8 cellular contexts compared by ENCODE assay signal in the genomic region with DNA sequence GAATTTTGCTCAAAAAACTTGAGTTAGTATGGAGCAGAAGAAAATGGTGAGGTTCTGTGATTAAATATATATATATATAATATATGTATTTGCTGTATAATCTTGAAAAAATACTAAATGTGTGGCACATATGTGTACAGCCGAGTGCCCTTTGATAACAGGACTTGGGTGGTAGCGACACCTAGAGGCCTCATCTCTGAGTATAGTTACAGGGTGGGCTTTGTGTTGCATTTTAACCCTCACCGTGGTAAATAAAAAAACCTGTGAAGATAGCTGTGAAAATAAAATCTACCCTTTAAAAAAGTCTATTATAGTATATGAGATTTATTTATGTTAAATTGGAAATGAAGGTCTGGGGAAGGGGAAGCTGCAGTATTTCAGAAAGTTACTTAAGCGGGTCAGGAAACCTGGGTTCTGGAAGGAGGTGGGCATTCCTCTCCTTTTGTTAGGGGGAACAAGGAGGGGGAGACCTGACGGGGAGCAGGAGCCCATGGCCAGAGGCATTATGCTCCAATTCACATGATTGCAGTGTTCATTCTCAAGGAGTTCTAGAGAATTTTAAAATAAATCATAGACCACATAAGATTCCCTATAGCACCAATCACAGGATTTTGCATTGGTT.
DNase-seq lines count a peak whose midpoint lies in the region; ATAC-seq and TF ChIP-seq lines count a peak whose summit lies in the region.

No MANE protein-coding gene starts in this region.

- peaks cover 5% of the 10 kb centered on the region for H3K27me3 Mint-ChIP-seq in CD4-positive, CD25-positive, alpha-beta regulatory T cell

- H3K4me1 Mint-ChIP-seq in CD4-positive, CD25-positive, alpha-beta regulatory T cell: no peaks in the 10 kb centered on the region

- H3K4me3 ChIP-seq in CD4-positive, CD25-positive, alpha-beta regulatory T cell (ENCODE audit: low read depth, low read length): no peak overlapping the region
- H3K4me3 ChIP-seq in HL-60 (replicated peaks; ENCODE audit: insufficient read depth, low read length) (no peak overlapping the region), astrocyte of the cerebellum (ENCODE audit: low read depth, low read length) (no peak overlapping the region)

- ATAC-seq in CD4-positive, CD25-positive, alpha-beta regulatory T cell (ENCODE audit: low read depth in 2 of 2): no peak
- ATAC-seq in GM18870 (IDR thresholded peaks at IDR 0.05; ENCODE audit: unreplicated experiment) (peak; percentile 53), HG02678 (IDR thresholded peaks at IDR 0.05; ENCODE audit: unreplicated experiment) (no peak)

- in situ Hi-C loops in astrocyte of the cerebellum (cut with HindIII; ENCODE audit: low sequenced_read_pairs): no loop called here

- H3K27ac ChIP-seq in CD4-positive, CD25-positive, alpha-beta regulatory T cell (ENCODE audit: insufficient read depth, low read length, poor library complexity, severe bottlenecking): no peak overlapping the region
- no peak overlapping the region for H3K27ac ChIP-seq in HL-60 (replicated peaks)

- peak in 2 of 3 donors; percentile 16 to 43 for DNase-seq in CD4-positive, CD25-positive, alpha-beta regulatory T cell
- DNase-seq in HL-60 (ENCODE audit: low read depth in 1 of 2, low spot score in 1 of 2) (peak in 1 of 2 experiments; percentile 17), SHP77 treated with DMSO at 0.1 percent for 48 hours (lab: John Stamatoyannopoulos, UW) (peak; percentile 40), astrocyte of the cerebellum (ENCODE audit: low read depth) (no peak), iris pigment epithelial cell (ENCODE audit: low read depth) (peak; percentile 52)
- peak in 2 of 3 experiments; percentile 10 to 20 for DNase-seq in stimulated activated CD4-positive, alpha-beta T cell treated with anti-CD3 and anti-CD28 coated beads, TNF-alpha, amount 100 ng/mL, for 4 hours (ENCODE audit: low read depth in 3 of 3)

- no peak overlapping the region for H3K27ac Mint-ChIP-seq in CD4-positive, CD25-positive, alpha-beta regulatory T cell

- no peaks in the 10 kb centered on the region for H3K36me3 Mint-ChIP-seq in CD4-positive, CD25-positive, alpha-beta regulatory T cell

- no peak overlapping the region for H3K4me3 Mint-ChIP-seq in CD4-positive, CD25-positive, alpha-beta regulatory T cell

- no peaks in the 10 kb centered on the region for H3K4me1 ChIP-seq in CD4-positive, CD25-positive, alpha-beta regulatory T cell (ENCODE audit: control insufficient read depth, insufficient read depth, low read length, poor library complexity, severe bottlenecking)

- no peaks in the 10 kb centered on the region for H3K36me3 ChIP-seq in CD4-positive, CD25-positive, alpha-beta regulatory T cell (ENCODE audit: control insufficient read depth, insufficient read depth, low read length)

- no peaks in the 10 kb centered on the region for H3K9me3 ChIP-seq in CD4-positive, CD25-positive, alpha-beta regulatory T cell (ENCODE audit: control insufficient read depth in 2 of 2, low read length in 2 of 2)

- TF ChIP-seq CTCF in HL-60 (IDR thresholded peaks at IDR 0.05; ENCODE audit: insufficient read depth, low read length) (peak; percentile 34), astrocyte of the cerebellum (IDR thresholded peaks at IDR 0.05; ENCODE audit: low read depth, low read length, missing control alignments) (peak; percentile 79)

- H3K27me3 ChIP-seq in CD4-positive, CD25-positive, alpha-beta regulatory T cell (ENCODE audit: control insufficient read depth, insufficient read depth, low read length): no peaks in the 10 kb centered on the region
- H3K27me3 ChIP-seq in HL-60 (ENCODE audit: insufficient read depth, poor library complexity, severe bottlenecking): no peaks in the 10 kb centered on the region

- peaks cover 0 to 1% (median 0%) of the 10 kb centered on the region in 7 donors for H3K9me3 Mint-ChIP-seq in CD4-positive, CD25-positive, alpha-beta regulatory T cell
